8 cellular contexts compared by ENCODE assay signal in genomic region chr9:12723409-12724028, GRCh38. TPM values are rescaled to one million over a fixed set of nuclear protein-coding genes. Genes with fewer than 3 reads are reported as not detected.
DNase-seq lines count a peak whose midpoint lies in the region; ATAC-seq and TF ChIP-seq lines count a peak whose summit lies in the region.

No MANE protein-coding gene starts in this region.

- TF ChIP-seq CTCF in right atrium auricular region (IDR thresholded peaks at IDR 0.05), result peak; percentile 51 to 61

- no peaks in the 10 kb centered on the region for H3K4me1 ChIP-seq in right atrium auricular region

- no peaks in the 10 kb centered on the region for H3K9me3 ChIP-seq in right atrium auricular region

- intact Hi-C loops in Right ventricle myocardium superior (cut with DNase I), result no loop called here

- ATAC-seq in Right ventricle myocardium superior (ENCODE audit: poor library complexity) (no peak), SK-N-SH treated with all-trans-retinoic acid at 6 μM for 48 hours (peak; percentile 48; the same call in 2 of the 3 replicates), HG03097 (IDR thresholded peaks at IDR 0.05; ENCODE audit: low FRiP score, unreplicated experiment) (no peak)

- DNase-seq in right atrium auricular region (ENCODE audit: low spot score), result no peak
- DNase-seq in Right ventricle myocardium superior, result no peak
- peak; percentile 36 for DNase-seq in iris pigment epithelial cell (ENCODE audit: low read depth)
- no peak for DNase-seq in NCI-H187 (lab: John Stamatoyannopoulos, UW)
- DNase-seq in activated CD4-positive, alpha-beta T cell treated with anti-CD3 and anti-CD28 coated beads for 4 hours, result no peak
- no peak for DNase-seq in activated gamma-delta T cell (lab: John Stamatoyannopoulos, UW)

- no peaks in the 10 kb centered on the region for H3K36me3 ChIP-seq in right atrium auricular region

- no peak overlapping the region for H3K4me3 ChIP-seq in right atrium auricular region

- no peak overlapping the region for H3K27ac ChIP-seq in right atrium auricular region

- no peaks in the 10 kb centered on the region for H3K27me3 ChIP-seq in right atrium auricular region

TF ChIP-seq in SK-N-SH treated with all-trans-retinoic acid at 6 μM for 48 hours, 23 proteins besides CTCF, POLR2A, EP300 and RAD21:
- TF ChIP-seq ISL1 (CRISPR knock-in tag; IDR thresholded peaks at IDR 0.05) (no peak), ESRRG (CRISPR knock-in tag; IDR thresholded peaks at IDR 0.05) (no peak), PATZ1 (CRISPR knock-in tag; IDR thresholded peaks at IDR 0.05; ENCODE audit: borderline replicate concordance) (no peak), GLIS3 (CRISPR knock-in tag; IDR thresholded peaks at IDR 0.05) (no peak), RARB (CRISPR knock-in tag; IDR thresholded peaks at IDR 0.05) (no peak), ZFP3 (CRISPR knock-in tag; IDR thresholded peaks at IDR 0.05) (no peak), TCF4 (CRISPR knock-in tag; IDR thresholded peaks at IDR 0.05; ENCODE audit: borderline replicate concordance) (no peak), PPARA (CRISPR knock-in tag; IDR thresholded peaks at IDR 0.05; ENCODE audit: borderline replicate concordance) (no peak), CSRNP3 (CRISPR knock-in tag; IDR thresholded peaks at IDR 0.05) (no peak), POU6F1 (CRISPR knock-in tag; IDR thresholded peaks at IDR 0.05; ENCODE audit: borderline replicate concordance, low read depth) (no peak), BACH2 (CRISPR knock-in tag; IDR thresholded peaks at IDR 0.05; ENCODE audit: borderline replicate concordance) (no peak), ZNF70 (CRISPR knock-in tag; IDR thresholded peaks at IDR 0.05) (no peak), OSR1 (CRISPR knock-in tag; IDR thresholded peaks at IDR 0.05) (no peak)

RNA-seq across cellular contexts. Expression of gene TYRP1, which starts 30.3 kb away (rescaled TPM):
- total RNA-seq in right atrium auricular region (10 to 100 TPM; 25.1 to 35.6 TPM), Right ventricle myocardium superior (50.2 TPM)

RNA-seq across cellular contexts. Expression of gene LURAP1L, which starts 51.3 kb away (rescaled TPM):
- total RNA-seq in right atrium auricular region (1 to 10 TPM; 2.7 to 2.8 TPM), Right ventricle myocardium superior (2.2 TPM)
